In genomic region chr9:23611874-23612273, GRCh38 we compare ENCODE assay signal across 24 cellular contexts.
DNase-seq lines count a peak whose midpoint lies in the region; ATAC-seq, FAIRE-seq and TF ChIP-seq lines count a peak whose summit lies in the region.
"Had no signal": no experiment of that assay in that cellular context is flagged by ENCODE, and none has a peak within 500 bp of the region (broad histone marks: within the 10 kb centered on the region; RNA-seq: fewer than 3 reads in every experiment).

No MANE protein-coding gene starts in this region.

- WGBS in upper lobe of left lung, 2 donors, result 75 to 85% methylated on average over 3 of the region's 3 CpGs

- POLR2A ChIA-PET in RWPE1 (lab: Yijun Ruan, JAX; ENCODE audit: low non-redundant PET), result no interaction called here

- H4K20me1 ChIP-seq in keratinocyte (ENCODE audit: control insufficient read depth, extremely low read depth, insufficient read depth, low read length), result no peaks in the 10 kb centered on the region

- H3K27ac ChIP-seq in SJCRH30 (peak overlapping the region; percentile 61), keratinocyte (ENCODE audit: control insufficient read depth, insufficient read depth, low read length) (no peak overlapping the region), RWPE1 (no peak overlapping the region), Peyer's patch (no peak overlapping the region), upper lobe of left lung (no peak overlapping the region)
- H3K27ac ChIP-seq: SK-N-MC had no signal

- H3K9me3 ChIP-seq in SJCRH30 (replicated peaks), result no peaks in the 10 kb centered on the region
- no peaks in the 10 kb centered on the region for H3K9me3 ChIP-seq in keratinocyte (ENCODE audit: control insufficient read depth, low read depth, low read length)
- no peaks in the 10 kb centered on the region for H3K9me3 ChIP-seq in Peyer's patch
- no peaks in the 10 kb centered on the region for H3K9me3 ChIP-seq in upper lobe of left lung
- H3K9me3 ChIP-seq: BE2C had no signal

- TF ChIP-seq CTCF in keratinocyte (optimal IDR thresholded peaks at IDR 0.05 in 1 of 3, IDR thresholded peaks at IDR 0.05 in 1 of 3, conservative IDR thresholded peaks at IDR 0.05 in 1 of 3; ENCODE audit: extremely low read depth in 1 of 3, insufficient read depth in 2 of 3, low read length in 3 of 3) (no peak), RWPE1 (conservative IDR thresholded peaks at IDR 0.05; ENCODE audit: low read depth) (no peak), Peyer's patch (IDR thresholded peaks at IDR 0.05) (no peak), upper lobe of left lung (IDR thresholded peaks at IDR 0.05) (no peak)

- no peaks in the 10 kb centered on the region for H3K9me1 ChIP-seq in keratinocyte (ENCODE audit: control insufficient read depth, extremely low read depth, insufficient read depth, low read length)

- H3K4me3 ChIP-seq in SJCRH30 (no peak overlapping the region), keratinocyte (ENCODE audit: control insufficient read depth in 2 of 3, extremely low read depth in 1 of 3, insufficient read depth in 2 of 3, low read depth in 1 of 3, low read length in 3 of 3) (no peak overlapping the region), skeletal muscle cell (ENCODE audit: low read depth, low read length) (no peak overlapping the region), Peyer's patch (no peak overlapping the region), upper lobe of left lung (no peak overlapping the region)
- H3K4me3 ChIP-seq: K562, SK-N-MC had no signal

- CTCF ChIA-PET in RWPE1 (lab: Yijun Ruan, JAX), result no interaction called here

- peaks cover 12% of the 10 kb centered on the region for H3K4me1 ChIP-seq in SJCRH30
- H3K4me1 ChIP-seq in keratinocyte (ENCODE audit: control insufficient read depth, extremely low read depth, insufficient read depth, low read length), result no peaks in the 10 kb centered on the region
- no peaks in the 10 kb centered on the region for H3K4me1 ChIP-seq in Peyer's patch
- no peaks in the 10 kb centered on the region for H3K4me1 ChIP-seq in upper lobe of left lung
- H3K4me1 ChIP-seq: BE2C had no signal

- TF ChIP-seq POLR2A in Peyer's patch (IDR thresholded peaks at IDR 0.05) (no peak), upper lobe of left lung (IDR thresholded peaks at IDR 0.05) (no peak)

- no peak overlapping the region for H3K4me2 ChIP-seq in keratinocyte (ENCODE audit: control insufficient read depth, extremely low read depth, insufficient read depth, low read depth, low read length)

- DNase-seq in SJCRH30, result peak; percentile 61 to 84
- DNase-seq in dermis blood vessel endothelial cell, result peak; percentile 49
- no peak for DNase-seq in keratinocyte (ENCODE audit: low read depth, low spot score)
- peak; percentile 63 for DNase-seq in skeletal muscle cell (ENCODE audit: low read depth)
- no peak for DNase-seq in RWPE1 (ENCODE audit: low spot score)
- no peak for DNase-seq in Peyer's patch
- no peak for DNase-seq in upper lobe of left lung
- DNase-seq in NOMO-1 treated with dmso at 0.1 percent for 144 hours (lab: John Stamatoyannopoulos, UW; ENCODE audit: unreplicated experiment), result no peak
- DNase-seq: BE2C, DND-41, GOT3, HCEC 1CT, NCI-H1092 treated with DMSO at 0.1 percent for 48 hours, NCI-H1436 treated with DMSO at 0.1 percent for 48 hours, NCI-H2029 treated with DMSO at 0.1 percent for 48 hours, NCI-H2171, NCI-H524 treated with DMSO at 0.1 percent for 48 hours, NCI-H82, SHP77 had no signal

- H3K79me2 ChIP-seq in keratinocyte (ENCODE audit: control insufficient read depth, insufficient read depth, low read length), result no peaks in the 10 kb centered on the region

- H3K27me3 ChIP-seq in SJCRH30 (no peaks in the 10 kb centered on the region), keratinocyte (ENCODE audit: control insufficient read depth, extremely low read depth, insufficient read depth, low read length) (no peaks in the 10 kb centered on the region), Peyer's patch (no peaks in the 10 kb centered on the region), upper lobe of left lung (no peaks in the 10 kb centered on the region)
- H3K27me3 ChIP-seq: BE2C had no signal

- no peak for TF ChIP-seq EP300 in upper lobe of left lung (IDR thresholded peaks at IDR 0.05)

- H3K9ac ChIP-seq in keratinocyte (ENCODE audit: control insufficient read depth, extremely low read depth, insufficient read depth, low read length), result no peak overlapping the region

- peak overlapping the region; percentile 5 for H2AFZ ChIP-seq in keratinocyte (ENCODE audit: control insufficient read depth, low read length)

- no peak for ATAC-seq in upper lobe of left lung (ENCODE audit: low FRiP score in 2 of 2)
- ATAC-seq: HepG2, K562 had no signal

- H3K36me3 ChIP-seq in SJCRH30 (no peaks in the 10 kb centered on the region), keratinocyte (ENCODE audit: control insufficient read depth in 2 of 2, extremely low read depth in 1 of 2, insufficient read depth in 2 of 2, low read length in 2 of 2) (no peaks in the 10 kb centered on the region), Peyer's patch (no peaks in the 10 kb centered on the region), upper lobe of left lung (no peaks in the 10 kb centered on the region)
- H3K36me3 ChIP-seq: BE2C had no signal

- dilution Hi-C loops in keratinocyte (cut with MboI; ENCODE audit: extremely low pct_ligation_motif_present, low sequenced_read_pairs), result no loop called here

- peak; percentile 71 for FAIRE-seq in keratinocyte (lab: Jason Lieb, UNC)
- FAIRE-seq: GM12891, HepG2, K562, RCC 7860 had no signal

Comparison
In these comparisons a context has a peak if more than half of its experiments do, and no peak if none do; other contexts are left out.
1. DNase-seq: peak in SJCRH30 (2 of 2), dermis blood vessel endothelial cell (single experiment) and skeletal muscle cell (single experiment); none in keratinocyte (single experiment), RWPE1 (single experiment), Peyer's patch (0 of 3), upper lobe of left lung (0 of 2) and NOMO-1 treated with dmso at 0.1 percent for 144 hours (single experiment).